ENCODE assay signal across 11 cellular contexts in the genomic region with DNA sequence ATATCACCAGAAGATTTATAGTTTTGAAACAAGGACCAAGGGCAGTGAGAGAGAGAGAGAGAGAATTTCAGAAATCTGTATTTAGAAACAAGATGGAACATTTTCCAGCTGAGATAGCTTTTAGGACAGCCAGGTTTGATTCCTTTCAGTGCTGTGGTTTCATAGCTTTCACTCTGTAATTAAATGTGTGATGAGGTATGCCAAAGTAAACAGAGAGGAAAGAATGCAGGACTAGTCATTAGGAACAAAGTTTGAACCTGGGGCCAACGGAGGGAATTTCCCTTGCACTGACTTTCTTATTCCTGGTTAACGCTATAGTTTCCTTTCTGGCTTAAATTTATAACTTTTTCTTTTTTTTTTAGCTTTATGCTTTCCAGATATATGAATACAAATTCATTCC. TPM values are rescaled to one million over a fixed set of nuclear protein-coding genes. Genes with fewer than 3 reads are reported as not detected.
A peak's percentile ranks its signal among the peaks of the same experiment; 100 is the strongest.
DNase-seq lines count a peak whose midpoint lies in the region; ATAC-seq and TF ChIP-seq lines count a peak whose summit lies in the region.
"Had no signal": no experiment of that assay in that cellular context is flagged by ENCODE, and none has a peak within 500 bp of the region (broad histone marks: within the 10 kb centered on the region; RNA-seq: fewer than 3 reads in every experiment).

No MANE protein-coding gene starts in this region.

- peaks cover 2 to 9% of the 10 kb centered on the region in 2 donors for H3K27me3 Mint-ChIP-seq in natural killer cell (ENCODE audit: low read depth in 2 of 2)

- H3K4me1 Mint-ChIP-seq in natural killer cell: no peaks in the 10 kb centered on the region
- H3K4me1 Mint-ChIP-seq: B cell had no signal

- H3K27me3 ChIP-seq in thyroid gland: no peaks in the 10 kb centered on the region
- H3K27me3 ChIP-seq in A673 (replicated peaks; ENCODE audit: insufficient read depth, low read depth, low read length, poor library complexity): no peaks in the 10 kb centered on the region

- CTCF ChIA-PET in A673 (lab: Charles Lee): no interaction called here

- H3K4me3 Mint-ChIP-seq in natural killer cell: no peak overlapping the region
- H3K4me3 Mint-ChIP-seq: B cell; T-helper 1 cell treated with Interleukin-12 subunit alpha and Interleukin-12 subunit beta and Interleukin-4 antibody, amounts not matched to agents 30 μg/mL and 1 μg/mL, for 36 hours had no signal

- BruUV-seq in A673 (replicated peaks; lab: Mats Ljungman, UMichigan): no TSS peak

- H3K4me3 ChIP-seq in thyroid gland (replicated peaks in 1 of 3): no peak overlapping the region
- H3K4me3 ChIP-seq in A673 (ENCODE audit: low read depth, low read length, poor library complexity, severe bottlenecking): no peak overlapping the region

- peaks cover 42 to 50% of the 10 kb centered on the region in 2 donors for H3K4me1 ChIP-seq in thyroid gland
- no peaks in the 10 kb centered on the region for H3K4me1 ChIP-seq in A673 (ENCODE audit: insufficient read depth, low read length, poor library complexity, severe bottlenecking)

- H3K36me3 ChIP-seq in thyroid gland (no peaks in the 10 kb centered on the region), A673 (ENCODE audit: insufficient read depth, low read length, poor library complexity, severe bottlenecking) (no peaks in the 10 kb centered on the region)

- no peaks in the 10 kb centered on the region for H3K9me3 ChIP-seq in thyroid gland
- H3K9me3 ChIP-seq in A673 (ENCODE audit: low read depth, low read length, poor library complexity, severe bottlenecking): no peaks in the 10 kb centered on the region

- H3K36me3 Mint-ChIP-seq in natural killer cell: no peaks in the 10 kb centered on the region

- TF ChIP-seq POLR2A in thyroid gland (IDR thresholded peaks at IDR 0.05): no peak

- H3K9me3 Mint-ChIP-seq in natural killer cell: no peaks in the 10 kb centered on the region
- H3K9me3 Mint-ChIP-seq: T-helper 1 cell treated with Interleukin-12 subunit alpha and Interleukin-12 subunit beta and Interleukin-4 antibody, amounts not matched to agents 30 μg/mL and 1 μg/mL, for 36 hours had no signal

- ATAC-seq in natural killer cell: no peak

- intact Hi-C loops in thyroid gland (cut with DNase I) (no loop called here), A673 (cut with micrococcal nuclease; ENCODE audit: unreplicated experiment) (no loop called here), natural killer cell (cut with micrococcal nuclease) (no loop called here)

- DNase-seq in NCI-H748 (lab: John Stamatoyannopoulos, UW; ENCODE audit: unreplicated experiment) (peak; percentile 58), NCI-H748 treated with DMSO at 0.1 percent for 48 hours (lab: John Stamatoyannopoulos, UW) (no peak), SW480 (ENCODE audit: low spot score) (peak; percentile 34), iris pigment epithelial cell (ENCODE audit: low read depth) (peak; percentile 77), thyroid gland (peak; percentile 60 to 63), GM20000 (ENCODE audit: low spot score) (no peak), A673 (ENCODE audit: low spot score) (no peak), natural killer cell (no peak)
- DNase-seq: NCI-H187 treated with DMSO at 0.1 percent for 48 hours had no signal

- no peak for TF ChIP-seq CTCF in thyroid gland (IDR thresholded peaks at IDR 0.05)
- no peak for TF ChIP-seq CTCF in GM20000 (IDR thresholded peaks at IDR 0.05; ENCODE audit: extremely low read depth, missing control alignments)
- TF ChIP-seq CTCF in A673 (conservative IDR thresholded peaks at IDR 0.05; ENCODE audit: low read depth, low read length): no peak
- no peak for TF ChIP-seq CTCF in natural killer cell (IDR thresholded peaks at IDR 0.05)

- POLR2A ChIA-PET in A673 (lab: Charles Lee; ENCODE audit: low non-redundant PET): no interaction called here

- WGBS in thyroid gland, 2 donors: 9 to 15% methylated on average over 2 of the region's 2 CpGs

- no peak overlapping the region for H3K27ac Mint-ChIP-seq in natural killer cell
- H3K27ac Mint-ChIP-seq: B cell; T-helper 1 cell treated with Interleukin-12 subunit alpha and Interleukin-12 subunit beta and Interleukin-4 antibody, amounts not matched to agents 30 μg/mL and 1 μg/mL, for 36 hours had no signal

- H3K27ac ChIP-seq in thyroid gland: peak overlapping the region; percentile 87 to 91 (median 90)
- H3K27ac ChIP-seq in A673 (ENCODE audit: low read depth, low read length, poor library complexity, severe bottlenecking): no peak overlapping the region

RNA-seq across cellular contexts. Expression of gene CCL28, which starts 10.0 kb away (rescaled TPM):
- total RNA-seq in thyroid gland (10 to 100 TPM; 21.5 to 44.7 (median 32.7) TPM), A673 (2021) (0.32 and 0.57 TPM in 2 replicates), natural killer cell (10 to 100 TPM; 17.5 to 25.8 (median 25.1) TPM)

Comparison
In these comparisons a context has a peak if more than half of its experiments do, and no peak if none do; other contexts are left out.
1. DNase-seq: peak in NCI-H748 (single experiment), SW480 (single experiment), iris pigment epithelial cell (single experiment) and thyroid gland (2 of 2); none in NCI-H748 treated with DMSO at 0.1 percent for 48 hours (single experiment), GM20000 (single experiment), A673 (single experiment) and natural killer cell (single experiment).
2. RNA of gene CCL28, which starts 10.0 kb away (total RNA-seq): 21.5 to 44.7 TPM in thyroid gland and 17.5 to 25.8 TPM in natural killer cell; 0.32 to 0.57 TPM in A673; every median in the first group is over 10 times any median in the second.